Comparison of ENCODE assay signal across 24 cellular contexts in the genomic region with DNA sequence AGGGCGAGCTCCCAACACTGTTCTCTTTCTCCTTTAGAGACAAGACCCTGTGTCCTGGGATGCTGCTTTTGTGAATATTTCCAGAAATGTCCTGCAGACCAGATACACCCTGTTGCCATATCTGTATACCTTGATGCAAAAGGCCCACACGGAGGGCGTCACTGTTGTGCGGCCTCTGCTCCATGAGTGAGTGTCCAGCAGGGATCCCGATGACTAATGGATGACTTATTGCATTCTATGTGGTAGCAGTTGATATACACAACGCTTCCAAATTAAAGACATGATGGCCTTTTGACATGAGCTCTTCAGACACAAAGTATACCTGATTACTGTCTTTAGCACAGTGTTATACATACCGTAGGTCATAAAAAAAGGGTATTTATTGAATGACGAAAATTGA. TPM values are rescaled to one million over a fixed set of nuclear protein-coding genes. Genes with fewer than 3 reads are reported as not detected.
"Had no signal": no experiment of that assay in that cellular context is flagged by ENCODE, and none has a peak within 500 bp of the region (broad histone marks: within the 10 kb centered on the region; RNA-seq: fewer than 3 reads in every experiment).

No MANE protein-coding gene starts in this region.

- H3K4me1 ChIP-seq: SJSA1 had no signal

- DNase-seq: Kasumi-1, NCI-H1092, NCI-H1105 treated with DMSO at 0.1 percent for 48 hours, NCI-H1417 treated with DMSO at 0.1 percent for 48 hours, NCI-H146, NCI-H1694 treated with DMSO at 0.1 percent for 48 hours, NCI-H1930, NCI-H2081, NCI-H2107, NCI-H2227 treated with DMSO at 0.1 percent for 48 hours, NCI-H524 treated with DMSO at 0.1 percent for 48 hours, NCI-H69, NCI-H774, Right ventricle myocardium superior, RPMI8226, SIG-M5, T-cell had no signal

- H3K36me3 ChIP-seq: SJSA1 had no signal

- H3K4me2 ChIP-seq: KMS-11 had no signal

- H3K4me3 ChIP-seq: K562, SJSA1, SK-N-MC had no signal

- H3K9me3 ChIP-seq: SJSA1 had no signal

- H3K9ac ChIP-seq: KMS-11 had no signal

- H3K27ac ChIP-seq: KMS-11, SJSA1, SK-N-MC had no signal

- ATAC-seq: K562, Panc1, T-cell had no signal

RNA-seq across cellular contexts. Expression of a gene that starts 45.0 kb away (rescaled TPM):
- total RNA-seq: K562, MCF 10A, NCI-H460, SJSA1, T-cell had no signal
